Comparison of ENCODE assay signal across 8 cellular contexts in genomic region chr3:195954752-195955119, GRCh38. TPM values are rescaled to one million over a fixed set of nuclear protein-coding genes. Genes with fewer than 3 reads are reported as not detected.
DNase-seq lines count a peak whose midpoint lies in the region; ATAC-seq and TF ChIP-seq lines count a peak whose summit lies in the region.
"Not testable (repeated sequence)": the region's sequence is repeated elsewhere in the genome, so short reads cannot be mapped to it uniquely, and the experiment has no call there.

No MANE protein-coding gene starts in this region.

- not testable (repeated sequence) for H3K27me3 ChIP-seq in H7 (ENCODE audit: control insufficient read depth, insufficient read depth, low read length); left ventricle myocardium inferior (ENCODE audit: low read depth); ovary; thoracic aorta (replicated peaks; ENCODE audit: insufficient read depth)

- in situ Hi-C loops in astrocyte of the spinal cord (cut with HindIII; ENCODE audit: low sequenced_read_pairs), result not testable (repeated sequence)

- TF ChIP-seq CTCF in astrocyte of the spinal cord (IDR thresholded peaks at IDR 0.05; ENCODE audit: low read depth, low read length); left ventricle myocardium inferior (IDR thresholded peaks at IDR 0.05; ENCODE audit: borderline replicate concordance); ovary (IDR thresholded peaks at IDR 0.05); thoracic aorta (IDR thresholded peaks at IDR 0.05): not testable (repeated sequence)

- H3K9me3 ChIP-seq in left ventricle myocardium inferior (replicated peaks); ovary; thoracic aorta: not testable (repeated sequence)

- peaks cover 35% of the 10 kb centered on the region for H3K4me1 Mint-ChIP-seq in activated CD4-positive, alpha-beta T cell treated with anti-CD3 and anti-CD28 coated beads for 36 hours

- H3K27ac ChIP-seq in left ventricle myocardium inferior (replicated peaks) (peak overlapping the region; percentile 50), ovary (peak overlapping the region in 1 of 2 donors; percentile 69), thoracic aorta (peak overlapping the region in 1 of 2 donors; percentile 61)

- not testable (repeated sequence) for H3K36me3 ChIP-seq in H7 (replicated peaks; ENCODE audit: control insufficient read depth, insufficient read depth, low read length); left ventricle myocardium inferior; ovary; thoracic aorta

- CTCF ChIA-PET in activated CD4-positive, alpha-beta T cell treated with anti-CD3 and anti-CD28 coated beads for 36 hours (lab: Charles Lee), result not testable (repeated sequence)

- not testable (repeated sequence) for H3K9me3 Mint-ChIP-seq in activated CD4-positive, alpha-beta T cell treated with anti-CD3 and anti-CD28 coated beads for 36 hours (ENCODE audit: low read depth)

- peaks cover 16% of the 10 kb centered on the region for H3K36me3 Mint-ChIP-seq in activated CD4-positive, alpha-beta T cell treated with anti-CD3 and anti-CD28 coated beads for 36 hours (ENCODE audit: low read depth)

- 0 to 3% (median 1%) methylated on average over 1 to 12 of the region's 27 CpGs for WGBS in ovary, 3 donors

- intact Hi-C loops in activated CD4-positive, alpha-beta T cell treated with anti-CD3 and anti-CD28 coated beads for 36 hours (cut with DNase I, micrococcal nuclease), result loop anchor here in 1 of 2 experiments (2.0 kb wide), 1 partner anchor 46 kb away; the partner anchor contains the start of gene TNK2
- intact Hi-C loops in left ventricle myocardium inferior (cut with micrococcal nuclease); ovary (cut with DNase I): not testable (repeated sequence)

- not testable (repeated sequence) for H3K27me3 Mint-ChIP-seq in activated CD4-positive, alpha-beta T cell treated with anti-CD3 and anti-CD28 coated beads for 36 hours

- POLR2A ChIA-PET in activated CD4-positive, alpha-beta T cell treated with anti-CD3 and anti-CD28 coated beads for 36 hours (lab: Charles Lee), result not testable (repeated sequence)

- H3K4me3 Mint-ChIP-seq in activated CD4-positive, alpha-beta T cell treated with anti-CD3 and anti-CD28 coated beads for 36 hours, result peak overlapping the region; percentile 82

- peak overlapping the region; percentile 37 for H3K4me3 ChIP-seq in H7 (ENCODE audit: insufficient read depth, low read depth, low read length)
- peak overlapping the region; percentile 39 for H3K4me3 ChIP-seq in astrocyte of the spinal cord (ENCODE audit: low read depth, low read length)
- H3K4me3 ChIP-seq in left ventricle myocardium inferior, result peak overlapping the region; percentile 65
- H3K4me3 ChIP-seq in ovary, result peak overlapping the region; percentile 30
- peak overlapping the region; percentile 75 for H3K4me3 ChIP-seq in thoracic aorta

- ATAC-seq in GM18511 (IDR thresholded peaks at IDR 0.05; ENCODE audit: unreplicated experiment) (peak; percentile 61), HG03460 (IDR thresholded peaks at IDR 0.05; ENCODE audit: unreplicated experiment) (peak; percentile 43), thoracic aorta (ENCODE audit: insufficient number of reproducible peaks, low FRiP score, low read depth) (peak; percentile 40)
- peak; percentile 52 for ATAC-seq in activated CD4-positive, alpha-beta T cell treated with anti-CD3 and anti-CD28 coated beads for 36 hours

- TF ChIP-seq POLR2A in ovary (IDR thresholded peaks at IDR 0.05), result not testable (repeated sequence)

- not testable (repeated sequence) for DNase-seq in H7; activated CD4-positive, alpha-beta T cell treated with anti-CD3 and anti-CD28 coated beads for 36 hours; astrocyte of the spinal cord (ENCODE audit: low read depth, low spot score); left ventricle myocardium inferior; thoracic aorta (ENCODE audit: low spot score)
- DNase-seq in ovary, result peak in 2 of 5 donors; percentile 44 to 51

- peak overlapping the region; percentile 93 for H3K27ac Mint-ChIP-seq in activated CD4-positive, alpha-beta T cell treated with anti-CD3 and anti-CD28 coated beads for 36 hours

- TF ChIP-seq EP300 in ovary (IDR thresholded peaks at IDR 0.05), result not testable (repeated sequence)

- H3K4me1 ChIP-seq in left ventricle myocardium inferior; ovary (ENCODE audit: insufficient read depth); thoracic aorta (ENCODE audit: control insufficient read depth in 1 of 2, low read depth in 2 of 2): not testable (repeated sequence)

RNA-seq across cellular contexts. Expression of gene TNK2, which starts 46.4 kb away (rescaled TPM):
- total RNA-seq in H7 (2014; rRNA removed; shearing (Covaris generic)), result 30.3 and 30.5 TPM in 2 replicates
- total RNA-seq in activated CD4-positive, alpha-beta T cell treated with anti-CD3 and anti-CD28 coated beads for 36 hours, result 10 to 100 TPM; 49.9 to 54.2 TPM
- 33.2 TPM for total RNA-seq in left ventricle myocardium inferior
- total RNA-seq in ovary, result 10 to 100 TPM; 17.0 to 50.1 (median 36.7) TPM
- polyA plus RNA-seq in ovary, result 10 to 100 TPM in 1 of 2 donors, 1 to 10 TPM in 1; 2.4 to 26.6 TPM
- 10 to 100 TPM; 38.9 to 69.8 TPM for total RNA-seq in thoracic aorta
